ENCODE assay signal across 35 cellular contexts in genomic region chr9:91338681-91339080, GRCh38.
"Had no signal": no experiment of that assay in that cellular context is flagged by ENCODE, and none has a peak within 500 bp of the region (broad histone marks: within the 10 kb centered on the region; RNA-seq: fewer than 3 reads in every experiment).

No MANE protein-coding gene starts in this region.

- H3K9me3 ChIP-seq: ascending aorta had no signal

- H3K4me3 ChIP-seq: ascending aorta, cardiac muscle cell had no signal

- DNase-seq: activated CD4-positive, alpha-beta memory T cell treated with anti-CD3 and anti-CD28 coated beads, Interleukin-2, amount 10 ng/mL, durations not matched to agents 7 days and 5 days; activated CD4-positive, alpha-beta T cell treated with anti-CD3 and anti-CD28 coated beads for 1 hour; activated CD4-positive, alpha-beta T cell treated with anti-CD3 and anti-CD28 coated beads for 36 hours; activated CD4-positive, alpha-beta T cell treated with anti-CD3 and anti-CD28 coated beads for 48 hours; activated CD4-positive, alpha-beta T cell treated with anti-CD3 and anti-CD28 coated beads, Interleukin-2, amount 10 ng/mL, durations not matched to agents 7 days and 5 days; activated CD4-positive, alpha-beta T cell treated with anti-CD3 and anti-CD28 coated beads, Interleukin-2, amount 50 U/mL, for 48 hours; activated CD4-positive, CD25-positive, alpha-beta regulatory T cell; activated CD8-positive, alpha-beta memory T cell treated with anti-CD3 and anti-CD28 coated beads for 24 hours; activated CD8-positive, alpha-beta memory T cell treated with anti-CD3 and anti-CD28 coated beads, Interleukin-2, amount 10 ng/mL, durations not matched to agents 7 days and 5 days; activated CD8-positive, alpha-beta memory T cell treated with anti-CD3 and anti-CD28 coated beads, Interleukin-2, amount 50 U/mL, for 48 hours; activated CD8-positive, alpha-beta T cell treated with anti-CD3 and anti-CD28 coated beads, Interleukin-2, amount 10 ng/mL, durations not matched to agents 7 days and 5 days; activated effector memory CD4-positive, alpha-beta T cell treated with Interleukin-2 at 50 U/mL for 16 hours; activated gamma-delta T cell; activated naive CD4-positive, alpha-beta T cell treated with anti-CD3 and anti-CD28 coated beads, Interleukin-2, amount 10 ng/mL, durations not matched to agents 7 days and 5 days; activated naive CD4-positive, alpha-beta T cell treated with Interleukin-2 at 50 U/mL for 16 hours; activated naive CD8-positive, alpha-beta T cell treated with anti-CD3 and anti-CD28 coated beads, Interleukin-2, amount 10 ng/mL, durations not matched to agents 7 days and 5 days; activated naive CD8-positive, alpha-beta T cell treated with anti-CD3 and anti-CD28 coated beads, Interleukin-2, amount 50 U/mL, for 24 hours; activated T-cell treated with anti-CD3 and anti-CD28 coated beads, Interleukin-2, amount 50 U/mL, for 24 hours; activated T-cell treated with anti-CD3 and anti-CD28 coated beads, Interleukin-2, amount 50 U/mL, for 48 hours; amygdala; anterior cingulate cortex; caudate nucleus; T-helper 1 cell; T-helper 9 cell; WERI-Rb-1 had no signal

- H3K27me3 ChIP-seq: ascending aorta, cardiac muscle cell had no signal

- H3K9me3 Mint-ChIP-seq: activated CD4-positive, alpha-beta memory T cell treated with anti-CD3 and anti-CD28 coated beads, Interleukin-2, amount 10 ng/mL, durations not matched to agents 7 days and 5 days; activated naive CD4-positive, alpha-beta T cell treated with anti-CD3 and anti-CD28 coated beads, Interleukin-2, amount 10 ng/mL, durations not matched to agents 7 days and 5 days had no signal

- H3K4me3 Mint-ChIP-seq: activated CD4-positive, alpha-beta memory T cell treated with anti-CD3 and anti-CD28 coated beads, Interleukin-2, amount 10 ng/mL, durations not matched to agents 7 days and 5 days; activated CD4-positive, alpha-beta T cell treated with anti-CD3 and anti-CD28 coated beads for 36 hours; activated CD4-positive, alpha-beta T cell treated with anti-CD3 and anti-CD28 coated beads, Interleukin-2, amount 10 ng/mL, durations not matched to agents 7 days and 5 days; activated CD8-positive, alpha-beta memory T cell treated with anti-CD3 and anti-CD28 coated beads, Interleukin-2, amount 10 ng/mL, durations not matched to agents 7 days and 5 days; activated CD8-positive, alpha-beta T cell treated with anti-CD3 and anti-CD28 coated beads, Interleukin-2, amount 10 ng/mL, durations not matched to agents 7 days and 5 days; activated naive CD4-positive, alpha-beta T cell treated with anti-CD3 and anti-CD28 coated beads, Interleukin-2, amount 10 ng/mL, durations not matched to agents 7 days and 5 days; activated naive CD4-positive, alpha-beta T cell treated with anti-CD3 and anti-CD28 coated beads, Interleukin-2, amount 50 U/mL, for 24 hours; activated naive CD8-positive, alpha-beta T cell; activated naive CD8-positive, alpha-beta T cell treated with anti-CD3 and anti-CD28 coated beads, Interleukin-2, amount 10 ng/mL, durations not matched to agents 7 days and 5 days; activated naive CD8-positive, alpha-beta T cell treated with anti-CD3 and anti-CD28 coated beads, Interleukin-2, amount 50 U/mL, for 24 hours; activated T-cell treated with anti-CD3 and anti-CD28 coated beads, Interleukin-2, amount 50 U/mL, for 24 hours; brain; T-helper 1 cell treated with Interleukin-12 subunit alpha and Interleukin-12 subunit beta and Interleukin-4 antibody, amounts not matched to agents 30 μg/mL and 1 μg/mL, for 36 hours; WTC11 had no signal

- H3K27me3 Mint-ChIP-seq: activated CD4-positive, alpha-beta memory T cell treated with anti-CD3 and anti-CD28 coated beads, Interleukin-2, amount 10 ng/mL, durations not matched to agents 7 days and 5 days; activated CD4-positive, alpha-beta T cell treated with anti-CD3 and anti-CD28 coated beads for 36 hours; activated CD4-positive, alpha-beta T cell treated with anti-CD3 and anti-CD28 coated beads, Interleukin-2, amount 10 ng/mL, durations not matched to agents 7 days and 5 days; activated CD8-positive, alpha-beta memory T cell treated with anti-CD3 and anti-CD28 coated beads, Interleukin-2, amount 10 ng/mL, durations not matched to agents 7 days and 5 days; activated naive CD4-positive, alpha-beta T cell treated with anti-CD3 and anti-CD28 coated beads, Interleukin-2, amount 10 ng/mL, durations not matched to agents 7 days and 5 days; activated naive CD4-positive, alpha-beta T cell treated with anti-CD3 and anti-CD28 coated beads, Interleukin-2, amount 50 U/mL, for 24 hours; activated naive CD8-positive, alpha-beta T cell; activated naive CD8-positive, alpha-beta T cell treated with anti-CD3 and anti-CD28 coated beads, Interleukin-2, amount 10 ng/mL, durations not matched to agents 7 days and 5 days; activated naive CD8-positive, alpha-beta T cell treated with anti-CD3 and anti-CD28 coated beads, Interleukin-2, amount 50 U/mL, for 24 hours; activated T-cell treated with anti-CD3 and anti-CD28 coated beads, Interleukin-2, amount 50 U/mL, for 24 hours; brain had no signal

- ATAC-seq: activated CD4-positive, alpha-beta T cell treated with anti-CD3 and anti-CD28 coated beads for 36 hours; activated CD4-positive, CD25-positive, alpha-beta regulatory T cell treated with anti-CD3 and anti-CD28 coated beads, Interleukin-2, amount 50 U/mL, for 24 hours; activated CD8-positive, alpha-beta memory T cell treated with anti-CD3 and anti-CD28 coated beads, Interleukin-2, amount 10 ng/mL, durations not matched to agents 7 days and 5 days; activated CD8-positive, alpha-beta T cell treated with anti-CD3 and anti-CD28 coated beads, Interleukin-2, amount 10 ng/mL, durations not matched to agents 7 days and 5 days; activated naive CD8-positive, alpha-beta T cell treated with anti-CD3 and anti-CD28 coated beads, Interleukin-2, amount 50 U/mL, for 24 hours; WTC11 had no signal

- H3K27ac Mint-ChIP-seq: activated CD4-positive, alpha-beta memory T cell treated with anti-CD3 and anti-CD28 coated beads, Interleukin-2, amount 10 ng/mL, durations not matched to agents 7 days and 5 days; activated CD4-positive, alpha-beta T cell treated with anti-CD3 and anti-CD28 coated beads for 36 hours; activated CD4-positive, alpha-beta T cell treated with anti-CD3 and anti-CD28 coated beads, Interleukin-2, amount 10 ng/mL, durations not matched to agents 7 days and 5 days; activated CD8-positive, alpha-beta memory T cell treated with anti-CD3 and anti-CD28 coated beads, Interleukin-2, amount 10 ng/mL, durations not matched to agents 7 days and 5 days; activated CD8-positive, alpha-beta T cell treated with anti-CD3 and anti-CD28 coated beads, Interleukin-2, amount 10 ng/mL, durations not matched to agents 7 days and 5 days; activated naive CD4-positive, alpha-beta T cell treated with anti-CD3 and anti-CD28 coated beads, Interleukin-2, amount 10 ng/mL, durations not matched to agents 7 days and 5 days; activated naive CD4-positive, alpha-beta T cell treated with anti-CD3 and anti-CD28 coated beads, Interleukin-2, amount 50 U/mL, for 24 hours; activated naive CD8-positive, alpha-beta T cell; activated naive CD8-positive, alpha-beta T cell treated with anti-CD3 and anti-CD28 coated beads, Interleukin-2, amount 10 ng/mL, durations not matched to agents 7 days and 5 days; activated naive CD8-positive, alpha-beta T cell treated with anti-CD3 and anti-CD28 coated beads, Interleukin-2, amount 50 U/mL, for 24 hours; activated T-cell treated with anti-CD3 and anti-CD28 coated beads, Interleukin-2, amount 50 U/mL, for 24 hours; activated T-helper 2 cell treated with anti-CD3 and anti-CD28 coated beads, Interferon-gamma antibody, Interleukin-2, Interleukin-4, amounts not matched to agents 10 μg/mL and 5 μg/mL and 100 μg/mL, durations not matched to agents 14 hours and 24 hours and 36 hours; brain; T-helper 1 cell treated with Interleukin-12 subunit alpha and Interleukin-12 subunit beta and Interleukin-4 antibody, amounts not matched to agents 30 μg/mL and 1 μg/mL, for 36 hours; T-helper 2 cell treated with Interferon-gamma antibody and Interleukin-4, amounts not matched to agents 5 μg/mL and 100 μg/mL, for 36 hours; WTC11 had no signal

- H3K27ac ChIP-seq: ascending aorta, cardiac muscle cell, WERI-Rb-1 had no signal

- H3K4me1 ChIP-seq: ascending aorta had no signal
